ENCODE assay signal across 11 cellular contexts in genomic region chr7:76333388-76334101, GRCh38. TPM values are rescaled to one million over a fixed set of nuclear protein-coding genes. Genes with fewer than 3 reads are reported as not detected.
DNase-seq lines count a peak whose midpoint lies in the region; ATAC-seq and TF ChIP-seq lines count a peak whose summit lies in the region.
"Had no signal": no experiment of that assay in that cellular context is flagged by ENCODE, and none has a peak within 500 bp of the region (broad histone marks: within the 10 kb centered on the region; RNA-seq: fewer than 3 reads in every experiment).

No MANE protein-coding gene starts in this region.

- peaks cover 73% of the 10 kb centered on the region for H3K36me3 Mint-ChIP-seq in stimulated activated naive CD8-positive, alpha-beta T cell treated with anti-CD3 and anti-CD28 coated beads, Interleukin-15, Interleukin-2, amounts not matched to agents 100 ng/mL and 50 ng/mL, for 24 hours (ENCODE audit: low read depth)

- H2BK12ac ChIP-seq in neuronal stem cell (ENCODE audit: low read length) = no peak overlapping the region

- DNase-seq in stimulated activated naive CD8-positive, alpha-beta T cell treated with anti-CD3 and anti-CD28 coated beads, Interleukin-15, Interleukin-2, amounts not matched to agents 100 U/mL and 50 U/mL, for 24 hours = no peak
- peak; percentile 85 for DNase-seq in cardiac septum (ENCODE audit: low spot score)
- DNase-seq in ovary = peak in 4 of 5 donors; percentile 43 to 68 (median 56)
- DNase-seq in NCI-H2081 treated with DMSO at 0.1 percent for 48 hours (lab: John Stamatoyannopoulos, UW) = no peak
- DNase-seq in GM20000 (ENCODE audit: low spot score) = no peak
- no peak for DNase-seq in neuronal stem cell (ENCODE audit: low spot score)
- DNase-seq in DMS79 (lab: John Stamatoyannopoulos, UW) = no peak
- DNase-seq: dermis blood vessel endothelial cell had no signal

- H3K27me3 Mint-ChIP-seq in stimulated activated naive CD8-positive, alpha-beta T cell treated with anti-CD3 and anti-CD28 coated beads, Interleukin-15, Interleukin-2, amounts not matched to agents 100 ng/mL and 50 ng/mL, for 24 hours = no peaks in the 10 kb centered on the region

- no peak overlapping the region for H3K23ac ChIP-seq in neuronal stem cell (ENCODE audit: low read depth, low read length, poor library complexity)

- H2BK5ac ChIP-seq in neuronal stem cell (ENCODE audit: low read length) = no peak overlapping the region

- 41 to 56% (median 46%) methylated on average over 14 of the region's 14 CpGs for WGBS in ovary, 3 donors
- WGBS in neuronal stem cell (ENCODE audit: extremely low coverage in 2 of 2, insufficient read length in 2 of 2, insufficient replicate concordance in 1 of 2), 2 donors = no CpG with 5 or more reads among the region's 14 CpGs

- no peak overlapping the region for H3K9ac ChIP-seq in neuronal stem cell (ENCODE audit: low read depth, low read length, poor library complexity)

- H3K36me3 ChIP-seq in ovary (no peaks in the 10 kb centered on the region), neuronal stem cell (replicated peaks in 1 of 2; ENCODE audit: control insufficient read depth in 2 of 2, insufficient read depth in 2 of 2, low read length in 2 of 2) (peaks cover 30 to 95% of the 10 kb centered on the region in 2 donors)

- H2BK120ac ChIP-seq in neuronal stem cell (ENCODE audit: low read depth, low read length) = no peak overlapping the region

- H3K4me3 Mint-ChIP-seq in stimulated activated naive CD8-positive, alpha-beta T cell treated with anti-CD3 and anti-CD28 coated beads, Interleukin-15, Interleukin-2, amounts not matched to agents 100 ng/mL and 50 ng/mL, for 24 hours = no peak overlapping the region
- H3K4me3 Mint-ChIP-seq: T-helper 2 cell treated with Interferon-gamma antibody and Interleukin-4, amounts not matched to agents 5 μg/mL and 100 μg/mL, for 36 hours had no signal

- H4K8ac ChIP-seq in neuronal stem cell (ENCODE audit: low read depth, low read length) = no peak overlapping the region

- H3K27me3 ChIP-seq in ovary (no peaks in the 10 kb centered on the region), neuronal stem cell (ENCODE audit: control insufficient read depth in 3 of 3, insufficient read depth in 3 of 3, low read depth in 1 of 3, low read length in 3 of 3) (no peaks in the 10 kb centered on the region)

- no peak for TF ChIP-seq EP300 in ovary (IDR thresholded peaks at IDR 0.05)

- peaks cover 13% of the 10 kb centered on the region for H3K79me1 ChIP-seq in neuronal stem cell (ENCODE audit: low read depth, low read length)

- H3K9me3 Mint-ChIP-seq in stimulated activated naive CD8-positive, alpha-beta T cell treated with anti-CD3 and anti-CD28 coated beads, Interleukin-15, Interleukin-2, amounts not matched to agents 100 ng/mL and 50 ng/mL, for 24 hours = no peaks in the 10 kb centered on the region
- H3K9me3 Mint-ChIP-seq: activated T-helper 2 cell treated with anti-CD3 and anti-CD28 coated beads, Interferon-gamma antibody, Interleukin-2, Interleukin-4, amounts not matched to agents 10 μg/mL and 5 μg/mL and 100 μg/mL, durations not matched to agents 14 hours and 24 hours and 36 hours; T-helper 2 cell treated with Interferon-gamma antibody and Interleukin-4, amounts not matched to agents 5 μg/mL and 100 μg/mL, for 36 hours had no signal

- H3K9me3 ChIP-seq in ovary (no peaks in the 10 kb centered on the region), neuronal stem cell (replicated peaks in 1 of 2; ENCODE audit: control insufficient read depth in 2 of 2, insufficient read depth in 1 of 2, low read depth in 1 of 2, low read length in 2 of 2) (no peaks in the 10 kb centered on the region)

- H3K4ac ChIP-seq in neuronal stem cell (ENCODE audit: low read length) = no peak overlapping the region

- ATAC-seq in stimulated activated naive CD8-positive, alpha-beta T cell treated with anti-CD3 and anti-CD28 coated beads, Interleukin-15, Interleukin-2, amounts not matched to agents 100 U/mL and 50 U/mL, for 24 hours = no peak

- H3K18ac ChIP-seq in neuronal stem cell (ENCODE audit: low read length) = no peak overlapping the region

- no peak for TF ChIP-seq CTCF in ovary (IDR thresholded peaks at IDR 0.05)
- no peak for TF ChIP-seq CTCF in GM20000 (IDR thresholded peaks at IDR 0.05; ENCODE audit: extremely low read depth, missing control alignments)

- H2BK15ac ChIP-seq in neuronal stem cell (ENCODE audit: low read length) = no peak overlapping the region

- H2AK5ac ChIP-seq in neuronal stem cell (ENCODE audit: low read depth, low read length) = no peak overlapping the region

- no peak for TF ChIP-seq POLR2A in ovary (IDR thresholded peaks at IDR 0.05)

- H3K4me1 ChIP-seq in ovary (ENCODE audit: insufficient read depth) (peaks cover 9% of the 10 kb centered on the region), neuronal stem cell (ENCODE audit: control insufficient read depth in 2 of 2, insufficient read depth in 1 of 2, low read depth in 1 of 2, low read length in 2 of 2) (no peaks in the 10 kb centered on the region)

- H3K27ac ChIP-seq in ovary = no peak overlapping the region
- no peak overlapping the region for H3K27ac ChIP-seq in neuronal stem cell (replicated peaks; ENCODE audit: low read length)

- intact Hi-C loops in cardiac septum (cut with DNase I) (no loop called here), ovary (cut with DNase I) (no loop called here)

- H4K91ac ChIP-seq in neuronal stem cell (ENCODE audit: low read depth, low read length, poor library complexity) = no peak overlapping the region

- H3K14ac ChIP-seq in neuronal stem cell (ENCODE audit: low read length) = no peak overlapping the region

- peak overlapping the region; percentile 55 for H3K27ac Mint-ChIP-seq in stimulated activated naive CD8-positive, alpha-beta T cell treated with anti-CD3 and anti-CD28 coated beads, Interleukin-15, Interleukin-2, amounts not matched to agents 100 ng/mL and 50 ng/mL, for 24 hours
- H3K27ac Mint-ChIP-seq: activated T-helper 2 cell treated with anti-CD3 and anti-CD28 coated beads, Interferon-gamma antibody, Interleukin-2, Interleukin-4, amounts not matched to agents 10 μg/mL and 5 μg/mL and 100 μg/mL, durations not matched to agents 14 hours and 24 hours and 36 hours; T-helper 2 cell treated with Interferon-gamma antibody and Interleukin-4, amounts not matched to agents 5 μg/mL and 100 μg/mL, for 36 hours had no signal

- H3K4me3 ChIP-seq in ovary = no peak overlapping the region
- H3K4me3 ChIP-seq in neuronal stem cell (ENCODE audit: low read length in 2 of 2) = no peak overlapping the region

- H3K4me1 Mint-ChIP-seq in stimulated activated naive CD8-positive, alpha-beta T cell treated with anti-CD3 and anti-CD28 coated beads, Interleukin-15, Interleukin-2, amounts not matched to agents 100 ng/mL and 50 ng/mL, for 24 hours (ENCODE audit: low read depth) = peaks cover 55% of the 10 kb centered on the region

- no peak overlapping the region for H3K4me2 ChIP-seq in neuronal stem cell (ENCODE audit: insufficient read depth, low read length, poor library complexity, severe bottlenecking)

- H2AFZ ChIP-seq in neuronal stem cell (ENCODE audit: low read length) = no peak overlapping the region

RNA-seq across cellular contexts. Expression of gene YWHAG, which starts 25.2 kb away (rescaled TPM):
- 183 TPM for total RNA-seq in cardiac septum
- total RNA-seq in ovary = 100 to 1,000 TPM in 3 of 7 donors, 10 to 100 TPM in 4; 32.0 to 107 (median 99.2) TPM
- polyA plus RNA-seq in ovary = 100 to 1,000 TPM in 1 of 2 donors, 10 to 100 TPM in 1; 40.2 to 121 TPM
- 115 TPM for polyA plus RNA-seq in neuronal stem cell (2013, experiment 1 of 2)
- 115 TPM for polyA plus RNA-seq in neuronal stem cell (2013, experiment 2 of 2)

RNA-seq across cellular contexts. Expression of gene HSPB1, which starts 31.1 kb away (rescaled TPM):
- 2,571 TPM for total RNA-seq in cardiac septum
- total RNA-seq in ovary = 100 to 1,000 TPM; 138 to 913 (median 503) TPM
- 100 to 1,000 TPM in 1 of 2 donors, 1 to 10 TPM in 1; 5.7 to 326 TPM for polyA plus RNA-seq in ovary
- 217 TPM for polyA plus RNA-seq in neuronal stem cell (2013, experiment 1 of 2)
- 205 TPM for polyA plus RNA-seq in neuronal stem cell (2013, experiment 2 of 2)

Comparison
In these comparisons a context has a peak if more than half of its experiments do, and no peak if none do; other contexts are left out.
1. DNase-seq: peak in cardiac septum (single experiment) and ovary (4 of 5); none in stimulated activated naive CD8-positive, alpha-beta T cell treated with anti-CD3 and anti-CD28 coated beads, Interleukin-15, Interleukin-2, amounts not matched to agents 100 U/mL and 50 U/mL, for 24 hours (single experiment), NCI-H2081 treated with DMSO at 0.1 percent for 48 hours (single experiment), GM20000 (single experiment), neuronal stem cell (single experiment) and DMS79 (single experiment).